8 cellular contexts compared by ENCODE assay signal in the genomic region with DNA sequence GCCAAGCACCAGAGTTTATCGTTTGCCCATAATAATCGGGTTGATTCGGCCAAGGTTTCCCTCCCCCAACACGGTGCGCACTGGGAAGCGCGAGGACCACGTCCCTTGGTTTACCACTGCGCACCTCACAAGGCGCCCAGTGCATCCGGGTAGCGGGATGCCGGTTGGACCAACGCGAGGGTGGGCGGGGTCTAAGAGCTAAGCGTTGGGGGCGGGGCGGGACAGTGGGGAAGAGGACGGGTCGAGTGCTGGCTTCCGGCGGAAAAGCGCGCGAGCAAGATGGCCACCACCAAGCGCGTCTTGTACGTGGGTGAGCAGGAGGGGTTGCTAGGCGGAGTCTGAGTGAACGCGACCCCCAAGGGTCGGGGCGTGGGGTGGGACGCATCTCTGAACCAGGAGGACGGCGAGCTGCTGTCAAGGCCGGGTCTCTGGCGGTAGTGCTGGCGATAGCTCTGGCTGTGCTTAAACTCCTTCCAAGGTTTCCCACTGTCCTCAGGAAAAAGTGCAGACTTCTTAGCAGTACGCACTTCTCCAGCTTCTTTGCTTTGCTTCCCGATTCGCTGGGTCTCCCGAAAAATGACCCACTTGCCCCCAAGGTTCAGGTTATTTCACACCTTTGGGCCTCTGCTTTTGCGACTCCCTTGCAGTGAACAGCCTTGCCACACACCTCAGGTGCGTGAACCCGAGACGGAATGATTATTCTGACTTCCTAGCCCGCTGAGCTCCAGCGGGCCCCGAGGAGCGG. TPM values are rescaled to one million over a fixed set of nuclear protein-coding genes. Genes with fewer than 3 reads are reported as not detected.
DNase-seq lines count a peak whose midpoint lies in the region; ATAC-seq and TF ChIP-seq lines count a peak whose summit lies in the region.

Gene PPIE (plus strand): TSS at position 261 of the 745 bp plus-strand sequence. CDS start 19 bp downstream, at position 280.

- peak; percentile 56 for ATAC-seq in GM19468 (IDR thresholded peaks at IDR 0.05; ENCODE audit: extremely low read depth, unreplicated experiment)

- H3K27me3 ChIP-seq in HUES6 (ENCODE audit: control insufficient read depth, insufficient read depth, low read length) (peaks cover 42% of the 10 kb centered on the region), OCI-LY1 (ENCODE audit: insufficient read depth, low read length) (no peaks in the 10 kb centered on the region)

- H3K4me3 ChIP-seq in HUES6 (ENCODE audit: low read depth, low read length) (peak within 1 kb of the TSS; percentile 89), OCI-LY1 (ENCODE audit: low read depth, low read length, poor library complexity, severe bottlenecking) (peak within 1 kb of the TSS; percentile 86), mesodermal cell (ENCODE audit: extremely low read depth, insufficient read depth, low read length, poor library complexity, severe bottlenecking) (peak within 1 kb of the TSS; percentile 66)

- H3K36me3 ChIP-seq in HUES6 (ENCODE audit: control insufficient read depth, insufficient read depth, low read length) (peaks cover 27% of the 10 kb centered on the region), OCI-LY1 (ENCODE audit: insufficient read depth, low read length) (peaks cover 40% of the 10 kb centered on the region), mesodermal cell (ENCODE audit: control insufficient read depth, insufficient read depth, low read length) (peaks cover 33% of the 10 kb centered on the region)

- no peaks in the 10 kb centered on the region for H3K9me3 ChIP-seq in HUES6 (ENCODE audit: control insufficient read depth, insufficient read depth, low read depth, low read length)
- H3K9me3 ChIP-seq in OCI-LY1 (ENCODE audit: low read length) = no peaks in the 10 kb centered on the region
- no peaks in the 10 kb centered on the region for H3K9me3 ChIP-seq in mesodermal cell (ENCODE audit: control insufficient read depth, low read length)

- 1 to 2% methylated on average over 41 to 42 of the region's 52 CpGs for WGBS in mesodermal cell (ENCODE audit: insufficient coverage in 2 of 2), 2 experiments

- H3F3A ChIP-seq in OCI-LY1 (ENCODE audit: insufficient read depth, low read length) = no peaks in the 10 kb centered on the region

- in situ Hi-C loops in endometrial microvascular endothelial cells (cut with HindIII; ENCODE audit: inconsistent ontology term, low pct_unique_long_range_greater_than_20kb, low sequenced_read_pairs) = loop anchor here (25.0 kb wide), 1 partner anchor 101 kb away; the partner anchor contains the start of gene HEYL

- TF ChIP-seq CTCF in C4-2B (conservative IDR thresholded peaks at IDR 0.05) (no peak), OCI-LY1 (IDR thresholded peaks at IDR 0.05; ENCODE audit: low read length) (no peak)

- H3K27ac ChIP-seq in C4-2B (peak within 1 kb of the TSS; percentile 88), HUES6 (ENCODE audit: low read depth, low read length) (no peak within 1 kb of the TSS; the same call in 1 of the 2 replicates), OCI-LY1 (ENCODE audit: low read depth, low read length, poor library complexity, severe bottlenecking) (no peak within 1 kb of the TSS), mesodermal cell (ENCODE audit: low read depth, low read length, severe bottlenecking) (no peak within 1 kb of the TSS)

- peak within 1 kb of the TSS; percentile 89 for H3K9ac ChIP-seq in HUES6 (ENCODE audit: low read length)
- peak within 1 kb of the TSS; percentile 83 for H3K9ac ChIP-seq in OCI-LY1 (ENCODE audit: low read length)

- H3K4me1 ChIP-seq in HUES6 (ENCODE audit: control insufficient read depth, insufficient read depth, low read length) (0 out of 2 replicates have a peak, but pooled peaks cover 3% of the 10 kb centered on the region), OCI-LY1 (ENCODE audit: insufficient read depth, low read length, severe bottlenecking) (peaks cover 26% of the 10 kb centered on the region), mesodermal cell (ENCODE audit: control insufficient read depth, insufficient read depth, low read length, poor library complexity, severe bottlenecking) (peaks cover 3% of the 10 kb centered on the region)

- H4K20me1 ChIP-seq in OCI-LY1 (ENCODE audit: insufficient read depth, low read length) = no peaks in the 10 kb centered on the region

- no peaks in the 10 kb centered on the region for H3K79me2 ChIP-seq in OCI-LY1 (ENCODE audit: insufficient read depth, low read length)

- peak within 1 kb of the TSS; percentile 94 for H3K4me2 ChIP-seq in OCI-LY1 (ENCODE audit: low read length)

- peak within 1 kb of the TSS; percentile 83; the same call in 1 of the 2 replicates for H2AFZ ChIP-seq in OCI-LY1 (ENCODE audit: low read length)

- H3K9me2 ChIP-seq in OCI-LY1 (ENCODE audit: low read depth, low read length) = no peaks in the 10 kb centered on the region

- DNase-seq in activated CD8-positive, alpha-beta memory T cell treated with anti-CD3 and anti-CD28 coated beads, Interleukin-2, amount 50 U/mL, for 24 hours (ENCODE audit: extremely low read depth) = peak; percentile 94
- peak; percentile 91 for DNase-seq in stimulated activated CD8-positive, alpha-beta memory T cell treated with anti-CD3 and anti-CD28 coated beads, Interleukin-15, amount 100 ng/mL, for 24 hours (ENCODE audit: low read depth)

RNA-seq across cellular contexts. Expression of gene PPIE, which starts in this region (rescaled TPM):
- 35.0 TPM for total RNA-seq in endometrial microvascular endothelial cells (ENCODE audit: inconsistent ontology term)
- 48.6 TPM for polyA plus RNA-seq in mesodermal cell (2013, experiment 1 of 2)
- 43.4 TPM for polyA plus RNA-seq in mesodermal cell (2013, experiment 2 of 2)
